ENCODE assay signal across 8 cellular contexts in the genomic region with DNA sequence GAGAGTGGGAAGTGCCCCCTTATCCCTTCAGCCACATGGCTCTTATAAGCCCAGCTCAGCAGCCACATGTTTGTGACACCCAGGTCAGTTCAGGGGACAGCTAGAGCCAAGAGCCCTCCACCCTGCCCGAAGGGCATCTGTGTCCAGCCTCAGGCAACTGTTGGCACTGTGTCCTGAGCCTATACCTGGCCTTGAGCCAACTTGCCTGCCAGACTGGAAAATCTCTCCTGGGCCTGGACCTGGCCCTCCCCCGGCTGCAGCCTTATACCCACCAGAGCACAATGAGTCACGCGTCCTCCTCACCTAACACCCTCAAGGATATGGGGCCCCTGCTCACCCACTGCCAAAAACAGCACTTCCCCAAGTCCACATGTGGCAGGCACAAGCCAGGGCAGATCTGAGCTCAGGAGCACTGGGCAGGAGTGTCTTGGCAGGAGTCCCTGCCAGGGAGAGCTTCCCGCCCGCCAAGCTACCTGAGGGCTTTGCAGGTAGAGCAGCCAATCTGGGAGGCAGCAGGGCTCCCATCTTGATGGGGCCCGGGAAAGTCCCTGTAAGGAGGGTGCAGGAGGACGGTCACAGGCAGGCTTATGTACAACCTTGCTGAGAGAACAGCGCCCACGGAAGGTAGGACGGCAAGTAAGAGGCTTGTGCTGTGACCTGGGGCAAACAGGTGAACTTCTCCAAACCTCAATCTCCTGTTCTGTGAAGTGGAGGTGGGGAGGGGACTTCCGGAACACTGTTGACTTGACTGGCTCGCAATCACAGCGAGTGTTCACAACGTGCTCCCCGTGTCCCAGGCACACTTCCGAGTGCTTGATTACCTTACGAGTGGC. TPM values are rescaled to one million over a fixed set of nuclear protein-coding genes. Genes with fewer than 3 reads are reported as not detected.
DNase-seq lines count a peak whose midpoint lies in the region; TF ChIP-seq lines count a peak whose summit lies in the region.

No MANE protein-coding gene starts in this region.

- H3K36me3 Mint-ChIP-seq in Caco-2 (ENCODE audit: insufficient read depth, unreplicated experiment): no peaks in the 10 kb centered on the region

- POLR2A ChIA-PET in Caco-2 (lab: Charles Lee): no interaction called here

- CTCF ChIA-PET in Caco-2 (lab: Charles Lee): interaction anchor here (1.1 kb wide), 1 partner anchor 55 kb away, joined by 3 read pairs; no protein-coding TSS in a partner anchor

- H3K27me3 Mint-ChIP-seq in Caco-2 (ENCODE audit: insufficient read depth, unreplicated experiment): no peaks in the 10 kb centered on the region

- H3K4me3 ChIP-seq in Caco-2 (ENCODE audit: low read depth, low read length) (no peak overlapping the region), cardiac muscle cell (no peak overlapping the region)

- H3K4me1 ChIP-seq in Caco-2: 0 out of 2 replicates have a peak, but pooled peaks cover 4% of the 10 kb centered on the region
- peaks cover 19% of the 10 kb centered on the region for H3K4me1 ChIP-seq in cardiac muscle cell (ENCODE audit: low read depth)

- TF ChIP-seq CTCF in Caco-2 (IDR thresholded peaks at IDR 0.05; ENCODE audit: insufficient read depth in 1 of 2, low read depth in 1 of 2, low read length in 1 of 2, severe bottlenecking in 1 of 2, unreplicated experiment in 1 of 2): no peak
- no peak for TF ChIP-seq CTCF in cardiac muscle cell (IDR thresholded peaks at IDR 0.05; ENCODE audit: low read depth, low read length)

- H3K4me1 Mint-ChIP-seq in Caco-2 (ENCODE audit: low read depth, unreplicated experiment): no peaks in the 10 kb centered on the region

- DNase-seq in Caco-2 (no peak), NCI-H226 (peak; percentile 80), cardiac muscle cell (ENCODE audit: low read depth in 1 of 2, low spot score in 1 of 2) (peak; percentile 51 to 61), NCI-H2227 (lab: John Stamatoyannopoulos, UW; ENCODE audit: unreplicated experiment) (no peak), GF-D8 (lab: John Stamatoyannopoulos, UW) (no peak), caudate nucleus (lab: John Stamatoyannopoulos, UW) (no peak)
- DNase-seq in activated T-cell treated with anti-CD3 and anti-CD28 coated beads, Interleukin-2, amount 50 U/mL, for 48 hours: peak; percentile 59 to 67
- peak; percentile 20 for DNase-seq in stimulated activated CD4-positive, alpha-beta T cell treated with anti-CD3 and anti-CD28 coated beads, Interleukin-12 subunit alpha, Interleukin-12 subunit beta, amount 100 ng/mL, for 4 hours

- H3K9me3 ChIP-seq in Caco-2 (no peaks in the 10 kb centered on the region), cardiac muscle cell (ENCODE audit: low read depth) (no peaks in the 10 kb centered on the region)

- no TSS peak for BruUV-seq in Caco-2 (replicated peaks; lab: Mats Ljungman, UMichigan)

- no peak overlapping the region for H3K4me3 Mint-ChIP-seq in Caco-2 (ENCODE audit: unreplicated experiment)

- no peaks in the 10 kb centered on the region for H3K9me3 Mint-ChIP-seq in Caco-2 (ENCODE audit: unreplicated experiment)

- H3K36me3 ChIP-seq in Caco-2 (ENCODE audit: control insufficient read depth, insufficient read depth, low read length): no peaks in the 10 kb centered on the region
- no peaks in the 10 kb centered on the region for H3K36me3 ChIP-seq in cardiac muscle cell

- H3K27me3 ChIP-seq in Caco-2 (replicated peaks; ENCODE audit: control insufficient read depth, insufficient read depth, low read length): no peaks in the 10 kb centered on the region
- H3K27me3 ChIP-seq in cardiac muscle cell: no peaks in the 10 kb centered on the region

- H3K27ac Mint-ChIP-seq in Caco-2 (ENCODE audit: unreplicated experiment): peak overlapping the region; percentile 48

- H3K27ac ChIP-seq in cardiac muscle cell (no peak overlapping the region), caudate nucleus (ENCODE audit: low read depth, low read length) (no peak overlapping the region)

- intact Hi-C loops in Caco-2 (cut with micrococcal nuclease; ENCODE audit: unreplicated experiment): no loop called here

RNA-seq across cellular contexts. Expression of a gene that starts 19.8 kb away (rescaled TPM):
- total RNA-seq in Caco-2 (2022) (234 and 237 TPM in 2 replicates), cardiac muscle cell (112 and 193 TPM in 2 replicates)
- polyA plus RNA-seq in cardiac muscle cell: 62.3 and 96.2 TPM in 2 replicates

RNA-seq across cellular contexts. Expression of a gene that starts 19.9 kb away (rescaled TPM):
- not detected in 2 replicates for total RNA-seq in Caco-2 (2022)
- not detected in 2 replicates for total RNA-seq in cardiac muscle cell
- polyA plus RNA-seq in cardiac muscle cell: not detected in 2 replicates

RNA-seq across cellular contexts. Expression of a gene that starts 44.5 kb away (rescaled TPM):
- total RNA-seq in Caco-2 (2022): not detected in 2 replicates
- not detected in 2 replicates for total RNA-seq in cardiac muscle cell
- polyA plus RNA-seq in cardiac muscle cell: not detected in 2 replicates

Comparison
In these comparisons a context has a peak if more than half of its experiments do, and no peak if none do; other contexts are left out.
1. DNase-seq: peak in NCI-H226 (single experiment), activated T-cell treated with anti-CD3 and anti-CD28 coated beads, Interleukin-2, amount 50 U/mL, for 48 hours (2 of 2), cardiac muscle cell (2 of 2) and stimulated activated CD4-positive, alpha-beta T cell treated with anti-CD3 and anti-CD28 coated beads, Interleukin-12 subunit alpha, Interleukin-12 subunit beta, amount 100 ng/mL, for 4 hours (single experiment); none in Caco-2 (0 of 2), NCI-H2227 (single experiment), GF-D8 (single experiment) and caudate nucleus (0 of 61).